In the genomic region with DNA sequence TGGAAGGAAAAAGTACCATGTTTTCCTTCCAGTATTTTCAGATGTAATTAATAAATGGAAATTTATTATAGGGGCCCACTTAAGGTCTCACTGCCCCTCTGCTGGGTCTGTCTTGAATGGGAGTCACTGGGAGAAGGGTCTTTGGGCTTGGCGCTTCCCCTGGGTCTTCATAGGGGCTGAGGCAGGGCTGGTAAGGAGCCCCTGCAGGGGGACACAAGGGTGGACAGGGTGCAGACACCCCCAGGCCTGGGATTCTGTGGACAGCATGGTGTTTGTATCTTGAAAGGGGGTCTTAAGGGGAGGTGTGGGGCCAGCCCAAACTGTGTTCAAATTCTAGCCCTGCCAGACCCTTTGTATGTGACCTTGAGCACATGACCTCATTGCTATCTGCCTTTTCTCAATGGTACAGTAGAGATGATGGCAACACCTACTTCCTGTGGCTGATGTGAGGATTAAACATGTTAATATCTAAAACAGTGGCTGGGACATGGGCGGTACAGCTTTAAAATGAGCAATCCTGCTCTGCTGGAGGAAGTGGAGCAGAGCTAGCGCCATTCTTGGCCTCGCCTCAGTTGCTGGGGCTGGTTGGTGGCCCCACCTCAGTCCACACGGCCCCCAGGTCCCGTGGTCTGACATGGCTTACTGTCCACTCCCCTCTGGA, we compare ENCODE assay signal across 25 cellular contexts.
DNase-seq lines count a peak whose midpoint lies in the region; ATAC-seq, FAIRE-seq and TF ChIP-seq lines count a peak whose summit lies in the region.
"Had no signal": no experiment of that assay in that cellular context is flagged by ENCODE, and none has a peak within 500 bp of the region (broad histone marks: within the 10 kb centered on the region; RNA-seq: fewer than 3 reads in every experiment).

No MANE protein-coding gene starts in this region.

- H3K18ac ChIP-seq in H9 (ENCODE audit: insufficient read length, low read depth, low read length): no peak overlapping the region
- H3K18ac ChIP-seq in H1 (ENCODE audit: extremely low read depth, low read length): no peak overlapping the region

- no CpG with 5 or more reads among the region's 6 CpGs for WGBS in H9 (ENCODE audit: extremely low coverage, insufficient read length, low lambda C conversion rate)
- WGBS in H1 (ENCODE audit: extremely low coverage in 1 of 2, insufficient coverage in 1 of 2, insufficient read length in 1 of 2, insufficient replicate concordance in 2 of 2, low coverage in 1 of 2, low lambda C conversion rate in 2 of 2, missing lambda C conversion rate in 1 of 2), 2 experiments: 92% methylated on average over 6 of the region's 6 CpGs; no CpG with 5 or more reads in 1 of the 2 experiments

- H3K4ac ChIP-seq in H9 (ENCODE audit: low read depth, low read length) (no peak overlapping the region), H1 (replicated peaks; ENCODE audit: insufficient read length, low read depth, low read length) (no peak overlapping the region)

- CTCF ChIA-PET in H1 (lab: Charles Lee; ENCODE audit: partially characterized antibody): interaction anchor here (0.9 to 2.9 kb wide), 19 partner anchors 14 to 109 kb away, joined by 3 to 13 read pairs (median 4); a partner anchor contains a TSS

- no peak overlapping the region for H3K4me3 ChIP-seq in DND-41 (ENCODE audit: low read depth in 1 of 2, low read length in 2 of 2)
- H3K4me3 ChIP-seq in H1 (ENCODE audit: extremely low read depth in 1 of 4, insufficient read depth in 2 of 4, low read depth in 3 of 4, low read length in 4 of 4): no peak overlapping the region
- H3K4me3 ChIP-seq: A549, GM23248, Peyer's patch, SJCRH30 had no signal

- H4K20me1 ChIP-seq in DND-41 (ENCODE audit: insufficient read depth, low read length) (no peaks in the 10 kb centered on the region), H9 (ENCODE audit: control insufficient read depth, insufficient read depth, insufficient read length) (no peaks in the 10 kb centered on the region), H1 (replicated peaks in 1 of 2; ENCODE audit: control insufficient read depth in 1 of 2, insufficient read depth in 2 of 2, low read length in 2 of 2) (no peaks in the 10 kb centered on the region)

- H3K9me3 ChIP-seq in DND-41 (ENCODE audit: insufficient read depth, low read length, severe bottlenecking) (no peaks in the 10 kb centered on the region), H9 (ENCODE audit: control insufficient read depth, low read depth, low read length) (no peaks in the 10 kb centered on the region), H1 (ENCODE audit: insufficient read depth in 2 of 2, low read depth in 1 of 2, low read length in 1 of 2) (no peaks in the 10 kb centered on the region)
- H3K9me3 ChIP-seq: A549, Peyer's patch, SJCRH30 had no signal

- H3K56ac ChIP-seq in H9 (ENCODE audit: insufficient read length, low read depth, low read length) (no peak overlapping the region), H1 (replicated peaks; ENCODE audit: insufficient read length, low read depth, low read length) (no peak overlapping the region)

- no peaks in the 10 kb centered on the region for H3K79me1 ChIP-seq in H9 (ENCODE audit: insufficient read depth, low read depth, low read length, poor library complexity, severe bottlenecking)
- H3K79me1 ChIP-seq in H1 (ENCODE audit: low read depth, low read length): no peaks in the 10 kb centered on the region

- H3K23me2 ChIP-seq in H9 (ENCODE audit: insufficient read length, low read depth, low read length, poor library complexity, severe bottlenecking): no peaks in the 10 kb centered on the region
- H3K23me2 ChIP-seq in H1 (ENCODE audit: low read depth, low read length): no peaks in the 10 kb centered on the region

- H3K23ac ChIP-seq in H9 (ENCODE audit: insufficient read length, low read depth, low read length): no peak overlapping the region
- no peak overlapping the region for H3K23ac ChIP-seq in H1 (ENCODE audit: insufficient read length)

- TF ChIP-seq CTCF in DND-41 (IDR thresholded peaks at IDR 0.05; ENCODE audit: borderline replicate concordance, extremely low read depth, low read length, poor library complexity, severe bottlenecking) (no peak), H9 (conservative IDR thresholded peaks at IDR 0.05) (no peak), H1 (IDR thresholded peaks at IDR 0.05; ENCODE audit: control extremely low read depth in 1 of 3, insufficient read depth in 1 of 3, low read depth in 1 of 3, low read length in 3 of 3) (no peak)

- H3K36me3 Mint-ChIP-seq in H9 (ENCODE audit: insufficient read depth in 1 of 3, low read depth in 3 of 3): peaks cover 3 to 32% (median 16%) of the 10 kb centered on the region in 3 experiments; a peak in 4 of 7 replicates

- no peak for TF ChIP-seq POLR2A in H1 (IDR thresholded peaks at IDR 0.05; ENCODE audit: control extremely low read depth in 1 of 2, low read depth in 2 of 2, low read length in 2 of 2)

- H3K4me3 Mint-ChIP-seq in H9: no peak overlapping the region
- H3K4me3 Mint-ChIP-seq: B cell had no signal

- H3K27me3 ChIP-seq in DND-41 (ENCODE audit: insufficient read depth, low read length, poor library complexity) (peaks cover 13% of the 10 kb centered on the region), H9 (ENCODE audit: insufficient read depth, low read length) (no peaks in the 10 kb centered on the region), H1 (replicated peaks in 1 of 4; ENCODE audit: control insufficient read depth in 3 of 4, extremely low read depth in 1 of 4, insufficient read depth in 3 of 4, low read length in 3 of 4) (no peaks in the 10 kb centered on the region)
- H3K27me3 ChIP-seq: Peyer's patch, SJCRH30 had no signal

- H2BK20ac ChIP-seq in H9 (ENCODE audit: low read depth, low read length, poor library complexity, severe bottlenecking) (no peak overlapping the region), H1 (ENCODE audit: low read length) (0 out of 2 replicates have a peak overlapping the region, but pooled peaks have one; percentile 66)

- H3K4me1 Mint-ChIP-seq in H9: peaks cover 20 to 28% of the 10 kb centered on the region in 2 experiments
- H3K4me1 Mint-ChIP-seq: B cell had no signal

- H3K79me2 ChIP-seq in DND-41 (ENCODE audit: insufficient read depth, low read length): no peaks in the 10 kb centered on the region
- H3K79me2 ChIP-seq in H9 (ENCODE audit: insufficient read depth, low read length): no peaks in the 10 kb centered on the region
- no peaks in the 10 kb centered on the region for H3K79me2 ChIP-seq in H1 (ENCODE audit: control insufficient read depth in 1 of 2, insufficient read depth in 2 of 2, low read length in 2 of 2)

- H4K8ac ChIP-seq in H9 (replicated peaks; ENCODE audit: insufficient read length, low read depth, low read length): no peak overlapping the region
- H4K8ac ChIP-seq in H1 (ENCODE audit: extremely low read depth, insufficient read depth, low read length): no peak overlapping the region; the same call in 1 of the 2 replicates

- H2BK120ac ChIP-seq in H9 (ENCODE audit: low read depth, low read length, poor library complexity, severe bottlenecking) (no peak overlapping the region), H1 (replicated peaks; ENCODE audit: low read depth, low read length) (no peak overlapping the region)

- H3K4me2 ChIP-seq in DND-41 (ENCODE audit: insufficient read depth, low read length): no peak overlapping the region
- H3K4me2 ChIP-seq in H9 (ENCODE audit: insufficient read depth, insufficient read length, low read length): no peak overlapping the region
- no peak overlapping the region for H3K4me2 ChIP-seq in H1 (ENCODE audit: insufficient read depth in 1 of 2, low read depth in 2 of 2, low read length in 2 of 2)
- H3K4me2 ChIP-seq: A549 had no signal

- TF ChIP-seq RAD21 in H1 (IDR thresholded peaks at IDR 0.05 in 1 of 2, conservative IDR thresholded peaks at IDR 0.05 in 1 of 2; ENCODE audit: low read depth in 2 of 2, low read length in 2 of 2): no peak

- DNase-seq in DND-41: no peak
- no peak for DNase-seq in H9
- no peak for DNase-seq in H1 (ENCODE audit: low read depth in 1 of 2, low spot score in 2 of 2)
- peak; percentile 55 for DNase-seq in mesenteric fat pad (ENCODE audit: low spot score)
- no peak for DNase-seq in NCI-H526 (lab: John Stamatoyannopoulos, UW)
- DNase-seq: EL; GF-D8; GM23248; KG1; NCI-H1105; NCI-H146; NCI-H2029; NCI-H2227 treated with DMSO at 0.1 percent for 48 hours; NCI-H510A; NCI-H774; NK-92 treated with Interleukin-12 subunit alpha and Interleukin-12 subunit beta, amount 100 ng/mL, for 24 hours; Peyer's patch; SJCRH30 had no signal

- no peak overlapping the region for H3K14ac ChIP-seq in H9 (ENCODE audit: insufficient read depth, low read length)
- no peak overlapping the region for H3K14ac ChIP-seq in H1 (ENCODE audit: insufficient read length)

- no peak overlapping the region for H3K27ac ChIP-seq in DND-41 (ENCODE audit: low read length)
- no peak overlapping the region for H3K27ac ChIP-seq in H9 (ENCODE audit: insufficient read length, low read depth, low read length)
- H3K27ac ChIP-seq in H1 (ENCODE audit: low read depth, low read length): no peak overlapping the region
- H3K27ac ChIP-seq: A549, GM23248, Peyer's patch, SJCRH30 had no signal

- H3K9me3 Mint-ChIP-seq in H9: no peaks in the 10 kb centered on the region

- no peak overlapping the region for H4K5ac ChIP-seq in H9 (ENCODE audit: insufficient read length, low read depth, low read length)
- no peak overlapping the region for H4K5ac ChIP-seq in H1 (ENCODE audit: insufficient read length, low read depth, low read length)

- H3K4me1 ChIP-seq in DND-41 (ENCODE audit: insufficient read depth, low read length): peaks cover 10% of the 10 kb centered on the region
- H3K4me1 ChIP-seq in H9 (ENCODE audit: insufficient read depth, low read length): no peaks in the 10 kb centered on the region; the same call in 1 of the 2 replicates
- peaks cover 0 to 7% (median 5%) of the 10 kb centered on the region in 4 experiments; a peak in 5 of 7 replicates for H3K4me1 ChIP-seq in H1 (replicated peaks in 1 of 4; ENCODE audit: control insufficient read depth in 3 of 4, insufficient read depth in 4 of 4, low read length in 3 of 4)
- H3K4me1 ChIP-seq: A549, Peyer's patch, SJCRH30 had no signal

- H3K9ac ChIP-seq in DND-41 (ENCODE audit: low read depth, low read length): no peak overlapping the region
- no peak overlapping the region for H3K9ac ChIP-seq in H9 (ENCODE audit: extremely low read depth, insufficient read length, low read length)
- no peak overlapping the region for H3K9ac ChIP-seq in H1 (replicated peaks in 1 of 4; ENCODE audit: extremely low read depth in 1 of 4, low read depth in 3 of 4, low read length in 3 of 4)
- H3K9ac ChIP-seq: GM23248 had no signal

- H2BK5ac ChIP-seq in H9 (ENCODE audit: insufficient read length, low read length): no peak overlapping the region
- peak overlapping the region; percentile 66; the same call in 1 of the 2 replicates for H2BK5ac ChIP-seq in H1 (ENCODE audit: low read depth, low read length)

- H2AFZ ChIP-seq in DND-41 (ENCODE audit: low read depth, low read length): no peak overlapping the region
- no peak overlapping the region for H2AFZ ChIP-seq in H9 (ENCODE audit: low read length)
- H2AFZ ChIP-seq in H1 (ENCODE audit: low read length): no peak overlapping the region
- H2AFZ ChIP-seq: GM23248 had no signal

- no peak overlapping the region for H2BK12ac ChIP-seq in H9 (ENCODE audit: insufficient read length, low read depth, low read length)
- H2BK12ac ChIP-seq in H1 (ENCODE audit: low read depth, low read length): 0 out of 2 replicates have a peak overlapping the region, but pooled peaks have one; percentile 42

- no peaks in the 10 kb centered on the region for H3K27me3 Mint-ChIP-seq in H9 (ENCODE audit: low read depth)

- no peak for FAIRE-seq in H1 (lab: Jason Lieb, UNC)
- FAIRE-seq: A549, D721Med, HTR-8/SVneo had no signal

- H3K36me3 ChIP-seq in DND-41 (ENCODE audit: insufficient read depth, low read length) (no peaks in the 10 kb centered on the region), H1 (ENCODE audit: control insufficient read depth in 2 of 4, insufficient read depth in 4 of 4, low read length in 3 of 4) (no peaks in the 10 kb centered on the region)
- H3K36me3 ChIP-seq: Peyer's patch, SJCRH30 had no signal

- POLR2A ChIA-PET in H1 (lab: Charles Lee; ENCODE audit: partially characterized antibody): no interaction called here

- H4K91ac ChIP-seq in H9 (ENCODE audit: insufficient read length, low read depth, low read length): no peak overlapping the region
- peak overlapping the region; percentile 45 for H4K91ac ChIP-seq in H1 (replicated peaks; ENCODE audit: insufficient read length, low read length)

- TF ChIP-seq EP300 in H1 (IDR thresholded peaks at IDR 0.05; ENCODE audit: borderline replicate concordance in 1 of 2, low read depth in 2 of 2, low read length in 2 of 2): no peak

- H3T11ph ChIP-seq in H9 (ENCODE audit: low read length): no peak overlapping the region

- ATAC-seq in DND-41 (ENCODE audit: insufficient read depth, low read depth): peak; percentile 49
- no peak for ATAC-seq in GM18511 (IDR thresholded peaks at IDR 0.05; ENCODE audit: unreplicated experiment)
- no peak for ATAC-seq in GM19463 (IDR thresholded peaks at IDR 0.05; ENCODE audit: unreplicated experiment)
- no peak for ATAC-seq in GM19351 (IDR thresholded peaks at IDR 0.05; ENCODE audit: unreplicated experiment)

- H3K27ac Mint-ChIP-seq in H9: peak overlapping the region in 2 of 3 experiments; percentile 13 to 36; a peak in 2 of 7 replicates
- H3K27ac Mint-ChIP-seq: B cell had no signal

- H2BK15ac ChIP-seq in H9 (ENCODE audit: low read depth, low read length) (no peak overlapping the region), H1 (ENCODE audit: low read length) (no peak overlapping the region)

- H2AK5ac ChIP-seq in H9 (ENCODE audit: insufficient read length, low read length): no peak overlapping the region
- H2AK5ac ChIP-seq in H1 (ENCODE audit: low read depth, low read length): 0 out of 2 replicates have a peak overlapping the region, but pooled peaks have one; percentile 1
